1 cellular context compared by ENCODE assay signal in the genomic region with DNA sequence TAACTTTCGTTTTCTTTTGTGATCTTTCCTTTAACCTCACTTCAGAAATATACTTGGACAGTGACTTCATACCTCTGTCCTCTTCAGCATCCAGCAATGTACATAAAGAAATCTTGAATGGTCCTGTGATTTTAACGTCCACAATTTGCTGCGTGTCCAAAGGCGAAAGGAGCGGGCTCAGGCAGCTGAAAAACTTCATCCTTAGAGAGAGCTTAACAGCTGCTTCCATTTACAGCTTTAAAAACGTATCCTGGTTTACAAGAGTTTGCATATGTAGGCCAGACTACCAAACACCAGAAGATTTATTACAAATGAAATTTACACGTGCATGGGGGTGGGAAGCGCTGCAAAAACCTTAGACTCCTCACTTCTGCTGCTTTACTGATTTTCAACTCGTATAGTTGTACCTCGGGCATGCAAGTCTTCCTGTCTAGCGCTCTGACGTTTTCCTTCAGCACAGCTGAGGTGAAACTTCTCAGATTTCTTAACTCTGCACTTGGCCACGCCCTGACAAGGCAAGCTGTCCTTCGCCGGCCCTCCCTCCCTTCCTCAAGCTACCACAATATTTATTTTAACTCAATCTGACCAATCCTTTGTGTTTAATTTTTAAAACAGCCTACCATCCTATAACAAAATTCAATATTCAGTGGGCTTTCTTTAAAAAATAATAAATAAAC.
TF ChIP-seq lines count a peak whose summit lies in the region.

No MANE protein-coding gene starts in this region.

TF ChIP-seq in H1, 55 proteins besides CTCF, POLR2A, EP300 and RAD21:
- no peak for TF ChIP-seq EGR1 (IDR thresholded peaks at IDR 0.05; ENCODE audit: borderline replicate concordance, low read depth, low read length)
- TF ChIP-seq, protein P1, sequence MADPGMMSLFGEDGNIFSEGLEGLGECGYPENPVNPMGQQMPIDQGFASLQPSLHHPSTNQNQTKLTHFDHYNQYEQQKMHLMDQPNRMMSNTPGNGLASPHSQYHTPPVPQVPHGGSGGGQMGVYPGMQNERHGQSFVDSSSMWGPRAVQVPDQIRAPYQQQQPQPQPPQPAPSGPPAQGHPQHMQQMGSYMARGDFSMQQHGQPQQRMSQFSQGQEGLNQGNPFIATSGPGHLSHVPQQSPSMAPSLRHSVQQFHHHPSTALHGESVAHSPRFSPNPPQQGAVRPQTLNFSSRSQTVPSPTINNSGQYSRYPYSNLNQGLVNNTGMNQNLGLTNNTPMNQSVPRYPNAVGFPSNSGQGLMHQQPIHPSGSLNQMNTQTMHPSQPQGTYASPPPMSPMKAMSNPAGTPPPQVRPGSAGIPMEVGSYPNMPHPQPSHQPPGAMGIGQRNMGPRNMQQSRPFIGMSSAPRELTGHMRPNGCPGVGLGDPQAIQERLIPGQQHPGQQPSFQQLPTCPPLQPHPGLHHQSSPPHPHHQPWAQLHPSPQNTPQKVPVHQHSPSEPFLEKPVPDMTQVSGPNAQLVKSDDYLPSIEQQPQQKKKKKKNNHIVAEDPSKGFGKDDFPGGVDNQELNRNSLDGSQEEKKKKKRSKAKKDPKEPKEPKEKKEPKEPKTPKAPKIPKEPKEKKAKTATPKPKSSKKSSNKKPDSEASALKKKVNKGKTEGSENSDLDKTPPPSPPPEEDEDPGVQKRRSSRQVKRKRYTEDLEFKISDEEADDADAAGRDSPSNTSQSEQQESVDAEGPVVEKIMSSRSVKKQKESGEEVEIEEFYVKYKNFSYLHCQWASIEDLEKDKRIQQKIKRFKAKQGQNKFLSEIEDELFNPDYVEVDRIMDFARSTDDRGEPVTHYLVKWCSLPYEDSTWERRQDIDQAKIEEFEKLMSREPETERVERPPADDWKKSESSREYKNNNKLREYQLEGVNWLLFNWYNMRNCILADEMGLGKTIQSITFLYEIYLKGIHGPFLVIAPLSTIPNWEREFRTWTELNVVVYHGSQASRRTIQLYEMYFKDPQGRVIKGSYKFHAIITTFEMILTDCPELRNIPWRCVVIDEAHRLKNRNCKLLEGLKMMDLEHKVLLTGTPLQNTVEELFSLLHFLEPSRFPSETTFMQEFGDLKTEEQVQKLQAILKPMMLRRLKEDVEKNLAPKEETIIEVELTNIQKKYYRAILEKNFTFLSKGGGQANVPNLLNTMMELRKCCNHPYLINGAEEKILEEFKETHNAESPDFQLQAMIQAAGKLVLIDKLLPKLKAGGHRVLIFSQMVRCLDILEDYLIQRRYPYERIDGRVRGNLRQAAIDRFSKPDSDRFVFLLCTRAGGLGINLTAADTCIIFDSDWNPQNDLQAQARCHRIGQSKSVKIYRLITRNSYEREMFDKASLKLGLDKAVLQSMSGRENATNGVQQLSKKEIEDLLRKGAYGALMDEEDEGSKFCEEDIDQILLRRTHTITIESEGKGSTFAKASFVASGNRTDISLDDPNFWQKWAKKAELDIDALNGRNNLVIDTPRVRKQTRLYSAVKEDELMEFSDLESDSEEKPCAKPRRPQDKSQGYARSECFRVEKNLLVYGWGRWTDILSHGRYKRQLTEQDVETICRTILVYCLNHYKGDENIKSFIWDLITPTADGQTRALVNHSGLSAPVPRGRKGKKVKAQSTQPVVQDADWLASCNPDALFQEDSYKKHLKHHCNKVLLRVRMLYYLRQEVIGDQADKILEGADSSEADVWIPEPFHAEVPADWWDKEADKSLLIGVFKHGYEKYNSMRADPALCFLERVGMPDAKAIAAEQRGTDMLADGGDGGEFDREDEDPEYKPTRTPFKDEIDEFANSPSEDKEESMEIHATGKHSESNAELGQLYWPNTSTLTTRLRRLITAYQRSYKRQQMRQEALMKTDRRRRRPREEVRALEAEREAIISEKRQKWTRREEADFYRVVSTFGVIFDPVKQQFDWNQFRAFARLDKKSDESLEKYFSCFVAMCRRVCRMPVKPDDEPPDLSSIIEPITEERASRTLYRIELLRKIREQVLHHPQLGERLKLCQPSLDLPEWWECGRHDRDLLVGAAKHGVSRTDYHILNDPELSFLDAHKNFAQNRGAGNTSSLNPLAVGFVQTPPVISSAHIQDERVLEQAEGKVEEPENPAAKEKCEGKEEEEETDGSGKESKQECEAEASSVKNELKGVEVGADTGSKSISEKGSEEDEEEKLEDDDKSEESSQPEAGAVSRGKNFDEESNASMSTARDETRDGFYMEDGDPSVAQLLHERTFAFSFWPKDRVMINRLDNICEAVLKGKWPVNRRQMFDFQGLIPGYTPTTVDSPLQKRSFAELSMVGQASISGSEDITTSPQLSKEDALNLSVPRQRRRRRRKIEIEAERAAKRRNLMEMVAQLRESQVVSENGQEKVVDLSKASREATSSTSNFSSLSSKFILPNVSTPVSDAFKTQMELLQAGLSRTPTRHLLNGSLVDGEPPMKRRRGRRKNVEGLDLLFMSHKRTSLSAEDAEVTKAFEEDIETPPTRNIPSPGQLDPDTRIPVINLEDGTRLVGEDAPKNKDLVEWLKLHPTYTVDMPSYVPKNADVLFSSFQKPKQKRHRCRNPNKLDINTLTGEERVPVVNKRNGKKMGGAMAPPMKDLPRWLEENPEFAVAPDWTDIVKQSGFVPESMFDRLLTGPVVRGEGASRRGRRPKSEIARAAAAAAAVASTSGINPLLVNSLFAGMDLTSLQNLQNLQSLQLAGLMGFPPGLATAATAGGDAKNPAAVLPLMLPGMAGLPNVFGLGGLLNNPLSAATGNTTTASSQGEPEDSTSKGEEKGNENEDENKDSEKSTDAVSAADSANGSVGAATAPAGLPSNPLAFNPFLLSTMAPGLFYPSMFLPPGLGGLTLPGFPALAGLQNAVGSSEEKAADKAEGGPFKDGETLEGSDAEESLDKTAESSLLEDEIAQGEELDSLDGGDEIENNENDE (IDR thresholded peaks at IDR 0.05; ENCODE audit: insufficient replicate concordance, low read length) = no peak
- TF ChIP-seq SIX5 (IDR thresholded peaks at IDR 0.05; ENCODE audit: low read depth, low read length) = no peak
- TF ChIP-seq KDM4A (IDR thresholded peaks at IDR 0.05; ENCODE audit: low read depth, low read length, severe bottlenecking) = peak; percentile 1
- no peak for TF ChIP-seq BRCA1 (IDR thresholded peaks at IDR 0.05; ENCODE audit: low read depth, low read length)
- no peak for TF ChIP-seq CEBPB (IDR thresholded peaks at IDR 0.05; ENCODE audit: low read depth, low read length)
- no peak for TF ChIP-seq CTBP2 (IDR thresholded peaks at IDR 0.05; ENCODE audit: borderline replicate concordance, insufficient read depth, insufficient read length, low read length)
- TF ChIP-seq PHF8 (conservative IDR thresholded peaks at IDR 0.05; ENCODE audit: low read depth, low read length) = no peak
- no peak for TF ChIP-seq POLR2AphosphoS5 (IDR thresholded peaks at IDR 0.05; ENCODE audit: low read depth, low read length)
- no peak for TF ChIP-seq SRF (IDR thresholded peaks at IDR 0.05; ENCODE audit: low read depth, low read length)
- no peak for TF ChIP-seq TEAD4 (IDR thresholded peaks at IDR 0.05; ENCODE audit: low read depth, low read length)
- TF ChIP-seq JUND (IDR thresholded peaks at IDR 0.05; ENCODE audit: low read length) = no peak
- TF ChIP-seq SUZ12 (IDR thresholded peaks at IDR 0.05; ENCODE audit: low read length) = no peak
- 0 out of 4 replicates have a peak, but pooled peaks of 1 of the 2 experiments have one; percentile 29 for TF ChIP-seq SIN3A (conservative IDR thresholded peaks at IDR 0.05 in 1 of 2, IDR thresholded peaks at IDR 0.05 in 1 of 2; ENCODE audit: low read depth in 1 of 2, low read length in 2 of 2)
- no peak for TF ChIP-seq BACH1 (IDR thresholded peaks at IDR 0.05; ENCODE audit: low read length)
